2 cellular contexts compared by ENCODE assay signal in the genomic region with DNA sequence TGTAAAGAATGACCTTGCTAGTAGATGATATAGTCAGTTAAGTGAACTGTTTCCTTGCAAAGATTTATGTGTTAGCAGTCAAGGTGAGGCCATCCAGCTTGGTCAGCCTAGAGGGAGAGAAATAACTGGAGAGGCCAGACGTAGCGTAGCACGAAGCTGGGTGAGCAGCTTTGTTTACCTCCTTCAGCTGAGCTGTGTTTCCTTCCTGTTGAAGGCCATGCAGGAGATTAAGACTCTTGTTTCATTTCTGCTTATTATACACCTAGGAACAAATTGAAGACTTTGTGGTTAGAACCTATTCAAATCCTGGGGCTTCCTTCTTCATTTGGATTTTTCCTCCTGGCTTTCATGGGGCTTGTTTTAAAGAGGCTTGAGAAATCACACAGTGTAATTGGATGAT.
TF ChIP-seq lines count a peak whose summit lies in the region.

No MANE protein-coding gene starts in this region.

TF ChIP-seq in IMR-90, 13 proteins besides CTCF, POLR2A, EP300 and RAD21:
- no peak for TF ChIP-seq MAFK (IDR thresholded peaks at IDR 0.05; ENCODE audit: low read depth, low read length)
- TF ChIP-seq, protein P1, sequence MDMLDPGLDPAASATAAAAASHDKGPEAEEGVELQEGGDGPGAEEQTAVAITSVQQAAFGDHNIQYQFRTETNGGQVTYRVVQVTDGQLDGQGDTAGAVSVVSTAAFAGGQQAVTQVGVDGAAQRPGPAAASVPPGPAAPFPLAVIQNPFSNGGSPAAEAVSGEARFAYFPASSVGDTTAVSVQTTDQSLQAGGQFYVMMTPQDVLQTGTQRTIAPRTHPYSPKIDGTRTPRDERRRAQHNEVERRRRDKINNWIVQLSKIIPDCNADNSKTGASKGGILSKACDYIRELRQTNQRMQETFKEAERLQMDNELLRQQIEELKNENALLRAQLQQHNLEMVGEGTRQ (IDR thresholded peaks at IDR 0.05; ENCODE audit: low read depth, low read length) = no peak
- TF ChIP-seq CEBPB (IDR thresholded peaks at IDR 0.05; ENCODE audit: low read depth, low read length) = no peak
- TF ChIP-seq MXI1 (IDR thresholded peaks at IDR 0.05; ENCODE audit: borderline replicate concordance, low read depth, low read length) = no peak
- TF ChIP-seq SMC3 (IDR thresholded peaks at IDR 0.05; ENCODE audit: low read depth, low read length) = no peak
- no peak for TF ChIP-seq BHLHE40 (IDR thresholded peaks at IDR 0.05; ENCODE audit: low read depth, low read length)
- no peak for TF ChIP-seq RFX5 (IDR thresholded peaks at IDR 0.05; ENCODE audit: low read depth, low read length)
- no peak for TF ChIP-seq MAZ (IDR thresholded peaks at IDR 0.05; ENCODE audit: borderline replicate concordance, low read depth, low read length)
- no peak for TF ChIP-seq RCOR1 (IDR thresholded peaks at IDR 0.05; ENCODE audit: insufficient replicate concordance, low read length)
- no peak for TF ChIP-seq FOS (IDR thresholded peaks at IDR 0.05; ENCODE audit: low read depth, low read length)
- TF ChIP-seq CHD1 (IDR thresholded peaks at IDR 0.05; ENCODE audit: low read depth, low read length) = no peak
- TF ChIP-seq, protein P2, sequence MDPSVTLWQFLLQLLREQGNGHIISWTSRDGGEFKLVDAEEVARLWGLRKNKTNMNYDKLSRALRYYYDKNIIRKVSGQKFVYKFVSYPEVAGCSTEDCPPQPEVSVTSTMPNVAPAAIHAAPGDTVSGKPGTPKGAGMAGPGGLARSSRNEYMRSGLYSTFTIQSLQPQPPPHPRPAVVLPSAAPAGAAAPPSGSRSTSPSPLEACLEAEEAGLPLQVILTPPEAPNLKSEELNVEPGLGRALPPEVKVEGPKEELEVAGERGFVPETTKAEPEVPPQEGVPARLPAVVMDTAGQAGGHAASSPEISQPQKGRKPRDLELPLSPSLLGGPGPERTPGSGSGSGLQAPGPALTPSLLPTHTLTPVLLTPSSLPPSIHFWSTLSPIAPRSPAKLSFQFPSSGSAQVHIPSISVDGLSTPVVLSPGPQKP (IDR thresholded peaks at IDR 0.05; ENCODE audit: borderline replicate concordance, low read depth, low read length) = no peak
- no peak for TF ChIP-seq NFE2L2 (IDR thresholded peaks at IDR 0.05; ENCODE audit: low read depth, low read length)

TF ChIP-seq in H1, 55 proteins besides CTCF, POLR2A, EP300 and RAD21:
- TF ChIP-seq SIRT6 (IDR thresholded peaks at IDR 0.05; ENCODE audit: low read length) = no peak
- TF ChIP-seq EGR1 (IDR thresholded peaks at IDR 0.05; ENCODE audit: borderline replicate concordance, low read depth, low read length) = no peak
- TF ChIP-seq SIN3A (conservative IDR thresholded peaks at IDR 0.05 in 1 of 2, IDR thresholded peaks at IDR 0.05 in 1 of 2; ENCODE audit: low read depth in 1 of 2, low read length in 2 of 2) = no peak
- TF ChIP-seq BACH1 (IDR thresholded peaks at IDR 0.05; ENCODE audit: low read length) = no peak
- no peak for TF ChIP-seq BCL11A (IDR thresholded peaks at IDR 0.05; ENCODE audit: low read depth in 2 of 2, low read length in 2 of 2)
- no peak for TF ChIP-seq KDM5A (IDR thresholded peaks at IDR 0.05; ENCODE audit: low read length)
- TF ChIP-seq, protein P3, sequence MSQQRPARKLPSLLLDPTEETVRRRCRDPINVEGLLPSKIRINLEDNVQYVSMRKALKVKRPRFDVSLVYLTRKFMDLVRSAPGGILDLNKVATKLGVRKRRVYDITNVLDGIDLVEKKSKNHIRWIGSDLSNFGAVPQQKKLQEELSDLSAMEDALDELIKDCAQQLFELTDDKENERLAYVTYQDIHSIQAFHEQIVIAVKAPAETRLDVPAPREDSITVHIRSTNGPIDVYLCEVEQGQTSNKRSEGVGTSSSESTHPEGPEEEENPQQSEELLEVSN (IDR thresholded peaks at IDR 0.05) = no peak
- no peak for TF ChIP-seq KDM1A (IDR thresholded peaks at IDR 0.05; ENCODE audit: borderline replicate concordance, low read length)
- TF ChIP-seq CBX8 (IDR thresholded peaks at IDR 0.05; ENCODE audit: borderline replicate concordance, low read depth, low read length) = no peak
- TF ChIP-seq, protein P1 (IDR thresholded peaks at IDR 0.05; ENCODE audit: low read length) = no peak
- TF ChIP-seq NRF1 (IDR thresholded peaks at IDR 0.05; ENCODE audit: low read depth, low read length) = no peak
- TF ChIP-seq POLR2AphosphoS5 (IDR thresholded peaks at IDR 0.05; ENCODE audit: low read depth, low read length) = no peak
- TF ChIP-seq GABPA (IDR thresholded peaks at IDR 0.05; ENCODE audit: borderline replicate concordance, insufficient read depth, low read length) = no peak
- no peak for TF ChIP-seq CHD2 (IDR thresholded peaks at IDR 0.05; ENCODE audit: low read length)
- TF ChIP-seq YY1 (IDR thresholded peaks at IDR 0.05; ENCODE audit: low read depth, low read length) = no peak
- no peak for TF ChIP-seq ASH2L (IDR thresholded peaks at IDR 0.05; ENCODE audit: low read length)
- TF ChIP-seq JUN (IDR thresholded peaks at IDR 0.05; ENCODE audit: low read depth, low read length) = no peak
- no peak for TF ChIP-seq HDAC2 (IDR thresholded peaks at IDR 0.05; ENCODE audit: borderline replicate concordance in 1 of 2, low read depth in 2 of 2, low read length in 2 of 2)
- TF ChIP-seq, protein P4, sequence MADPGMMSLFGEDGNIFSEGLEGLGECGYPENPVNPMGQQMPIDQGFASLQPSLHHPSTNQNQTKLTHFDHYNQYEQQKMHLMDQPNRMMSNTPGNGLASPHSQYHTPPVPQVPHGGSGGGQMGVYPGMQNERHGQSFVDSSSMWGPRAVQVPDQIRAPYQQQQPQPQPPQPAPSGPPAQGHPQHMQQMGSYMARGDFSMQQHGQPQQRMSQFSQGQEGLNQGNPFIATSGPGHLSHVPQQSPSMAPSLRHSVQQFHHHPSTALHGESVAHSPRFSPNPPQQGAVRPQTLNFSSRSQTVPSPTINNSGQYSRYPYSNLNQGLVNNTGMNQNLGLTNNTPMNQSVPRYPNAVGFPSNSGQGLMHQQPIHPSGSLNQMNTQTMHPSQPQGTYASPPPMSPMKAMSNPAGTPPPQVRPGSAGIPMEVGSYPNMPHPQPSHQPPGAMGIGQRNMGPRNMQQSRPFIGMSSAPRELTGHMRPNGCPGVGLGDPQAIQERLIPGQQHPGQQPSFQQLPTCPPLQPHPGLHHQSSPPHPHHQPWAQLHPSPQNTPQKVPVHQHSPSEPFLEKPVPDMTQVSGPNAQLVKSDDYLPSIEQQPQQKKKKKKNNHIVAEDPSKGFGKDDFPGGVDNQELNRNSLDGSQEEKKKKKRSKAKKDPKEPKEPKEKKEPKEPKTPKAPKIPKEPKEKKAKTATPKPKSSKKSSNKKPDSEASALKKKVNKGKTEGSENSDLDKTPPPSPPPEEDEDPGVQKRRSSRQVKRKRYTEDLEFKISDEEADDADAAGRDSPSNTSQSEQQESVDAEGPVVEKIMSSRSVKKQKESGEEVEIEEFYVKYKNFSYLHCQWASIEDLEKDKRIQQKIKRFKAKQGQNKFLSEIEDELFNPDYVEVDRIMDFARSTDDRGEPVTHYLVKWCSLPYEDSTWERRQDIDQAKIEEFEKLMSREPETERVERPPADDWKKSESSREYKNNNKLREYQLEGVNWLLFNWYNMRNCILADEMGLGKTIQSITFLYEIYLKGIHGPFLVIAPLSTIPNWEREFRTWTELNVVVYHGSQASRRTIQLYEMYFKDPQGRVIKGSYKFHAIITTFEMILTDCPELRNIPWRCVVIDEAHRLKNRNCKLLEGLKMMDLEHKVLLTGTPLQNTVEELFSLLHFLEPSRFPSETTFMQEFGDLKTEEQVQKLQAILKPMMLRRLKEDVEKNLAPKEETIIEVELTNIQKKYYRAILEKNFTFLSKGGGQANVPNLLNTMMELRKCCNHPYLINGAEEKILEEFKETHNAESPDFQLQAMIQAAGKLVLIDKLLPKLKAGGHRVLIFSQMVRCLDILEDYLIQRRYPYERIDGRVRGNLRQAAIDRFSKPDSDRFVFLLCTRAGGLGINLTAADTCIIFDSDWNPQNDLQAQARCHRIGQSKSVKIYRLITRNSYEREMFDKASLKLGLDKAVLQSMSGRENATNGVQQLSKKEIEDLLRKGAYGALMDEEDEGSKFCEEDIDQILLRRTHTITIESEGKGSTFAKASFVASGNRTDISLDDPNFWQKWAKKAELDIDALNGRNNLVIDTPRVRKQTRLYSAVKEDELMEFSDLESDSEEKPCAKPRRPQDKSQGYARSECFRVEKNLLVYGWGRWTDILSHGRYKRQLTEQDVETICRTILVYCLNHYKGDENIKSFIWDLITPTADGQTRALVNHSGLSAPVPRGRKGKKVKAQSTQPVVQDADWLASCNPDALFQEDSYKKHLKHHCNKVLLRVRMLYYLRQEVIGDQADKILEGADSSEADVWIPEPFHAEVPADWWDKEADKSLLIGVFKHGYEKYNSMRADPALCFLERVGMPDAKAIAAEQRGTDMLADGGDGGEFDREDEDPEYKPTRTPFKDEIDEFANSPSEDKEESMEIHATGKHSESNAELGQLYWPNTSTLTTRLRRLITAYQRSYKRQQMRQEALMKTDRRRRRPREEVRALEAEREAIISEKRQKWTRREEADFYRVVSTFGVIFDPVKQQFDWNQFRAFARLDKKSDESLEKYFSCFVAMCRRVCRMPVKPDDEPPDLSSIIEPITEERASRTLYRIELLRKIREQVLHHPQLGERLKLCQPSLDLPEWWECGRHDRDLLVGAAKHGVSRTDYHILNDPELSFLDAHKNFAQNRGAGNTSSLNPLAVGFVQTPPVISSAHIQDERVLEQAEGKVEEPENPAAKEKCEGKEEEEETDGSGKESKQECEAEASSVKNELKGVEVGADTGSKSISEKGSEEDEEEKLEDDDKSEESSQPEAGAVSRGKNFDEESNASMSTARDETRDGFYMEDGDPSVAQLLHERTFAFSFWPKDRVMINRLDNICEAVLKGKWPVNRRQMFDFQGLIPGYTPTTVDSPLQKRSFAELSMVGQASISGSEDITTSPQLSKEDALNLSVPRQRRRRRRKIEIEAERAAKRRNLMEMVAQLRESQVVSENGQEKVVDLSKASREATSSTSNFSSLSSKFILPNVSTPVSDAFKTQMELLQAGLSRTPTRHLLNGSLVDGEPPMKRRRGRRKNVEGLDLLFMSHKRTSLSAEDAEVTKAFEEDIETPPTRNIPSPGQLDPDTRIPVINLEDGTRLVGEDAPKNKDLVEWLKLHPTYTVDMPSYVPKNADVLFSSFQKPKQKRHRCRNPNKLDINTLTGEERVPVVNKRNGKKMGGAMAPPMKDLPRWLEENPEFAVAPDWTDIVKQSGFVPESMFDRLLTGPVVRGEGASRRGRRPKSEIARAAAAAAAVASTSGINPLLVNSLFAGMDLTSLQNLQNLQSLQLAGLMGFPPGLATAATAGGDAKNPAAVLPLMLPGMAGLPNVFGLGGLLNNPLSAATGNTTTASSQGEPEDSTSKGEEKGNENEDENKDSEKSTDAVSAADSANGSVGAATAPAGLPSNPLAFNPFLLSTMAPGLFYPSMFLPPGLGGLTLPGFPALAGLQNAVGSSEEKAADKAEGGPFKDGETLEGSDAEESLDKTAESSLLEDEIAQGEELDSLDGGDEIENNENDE (IDR thresholded peaks at IDR 0.05; ENCODE audit: insufficient replicate concordance, low read length) = no peak
TF ChIP-seq in H1: peak in this region for 0.
